16 cellular contexts compared by ENCODE assay signal in genomic region chr20:63549679-63550282, GRCh38. TPM values are rescaled to one million over a fixed set of nuclear protein-coding genes. Genes with fewer than 3 reads are reported as not detected.
A peak's percentile ranks its signal among the peaks of the same experiment; 100 is the strongest.
DNase-seq lines count a peak whose midpoint lies in the region; ATAC-seq and TF ChIP-seq lines count a peak whose summit lies in the region.
"Had no signal": no experiment of that assay in that cellular context is flagged by ENCODE, and none has a peak within 500 bp of the region (broad histone marks: within the 10 kb centered on the region; RNA-seq: fewer than 3 reads in every experiment).

No MANE protein-coding gene starts in this region.

- H3K27ac Mint-ChIP-seq in stimulated activated memory B cell treated with anti-CD40 and anti-IgM and Interleukin-4, amounts not matched to agents 10 μg/mL and 1 μg/mL and 100 μg/mL, for 72 hours, result peak overlapping the region; percentile 63
- H3K27ac Mint-ChIP-seq: CD14-positive monocyte; CD8-positive, alpha-beta T cell; GM23338; H9 had no signal

- ATAC-seq in RWPE2 (ENCODE audit: low read depth) (no peak), HG02981 (IDR thresholded peaks at IDR 0.05; ENCODE audit: unreplicated experiment) (no peak)
- ATAC-seq in stimulated activated memory B cell treated with anti-CD40 and anti-IgM and Interleukin-4, amounts not matched to agents 10 μg/mL and 1 μg/mL and 100 μg/mL, for 72 hours, result no peak
- ATAC-seq: A549; CD8-positive, alpha-beta T cell; GM23338 had no signal

- peaks cover 24% of the 10 kb centered on the region for H3K4me1 ChIP-seq in RWPE2 (ENCODE audit: insufficient read depth, poor library complexity, severe bottlenecking)

- H3K27ac ChIP-seq in RWPE2 (ENCODE audit: poor library complexity, severe bottlenecking), result no peak overlapping the region
- H3K27ac ChIP-seq: A549 had no signal

- H3K9me3 ChIP-seq in RWPE2 (ENCODE audit: severe bottlenecking), result no peaks in the 10 kb centered on the region
- H3K9me3 ChIP-seq: A549 had no signal

- H3K27me3 ChIP-seq in RWPE2 (ENCODE audit: insufficient read depth, poor library complexity, severe bottlenecking), result no peaks in the 10 kb centered on the region

- H3K4me1 Mint-ChIP-seq in stimulated activated memory B cell treated with anti-CD40 and anti-IgM and Interleukin-4, amounts not matched to agents 10 μg/mL and 1 μg/mL and 100 μg/mL, for 72 hours, result peaks cover 70% of the 10 kb centered on the region

- no peaks in the 10 kb centered on the region for H3K36me3 ChIP-seq in RWPE2 (ENCODE audit: low read depth)

- no peak for TF ChIP-seq CTCF in RWPE2 (IDR thresholded peaks at IDR 0.05; ENCODE audit: poor library complexity, severe bottlenecking)

- peak; percentile 86 for DNase-seq in RWPE2 (ENCODE audit: low spot score)
- DNase-seq in myocyte (ENCODE audit: low read depth), result peak; percentile 66
- DNase-seq in SW480 (ENCODE audit: low spot score), result no peak
- no peak for DNase-seq in hippocampal formation (lab: John Stamatoyannopoulos, UW)
- DNase-seq: Caco-2; CD8-positive, alpha-beta T cell; DMS53; H9; KG1 had no signal

- H3K4me3 ChIP-seq in RWPE2 (ENCODE audit: severe bottlenecking), result no peak overlapping the region
- H3K4me3 ChIP-seq: A549, GM23338 had no signal

- H3K27me3 Mint-ChIP-seq in stimulated activated memory B cell treated with anti-CD40 and anti-IgM and Interleukin-4, amounts not matched to agents 10 μg/mL and 1 μg/mL and 100 μg/mL, for 72 hours, result peaks cover 32% of the 10 kb centered on the region

- H3K4me3 Mint-ChIP-seq in stimulated activated memory B cell treated with anti-CD40 and anti-IgM and Interleukin-4, amounts not matched to agents 10 μg/mL and 1 μg/mL and 100 μg/mL, for 72 hours, result peak overlapping the region; percentile 43
- H3K4me3 Mint-ChIP-seq: CD8-positive, alpha-beta T cell; GM23338; H9 had no signal

- no peaks in the 10 kb centered on the region for H3K9me3 Mint-ChIP-seq in stimulated activated memory B cell treated with anti-CD40 and anti-IgM and Interleukin-4, amounts not matched to agents 10 μg/mL and 1 μg/mL and 100 μg/mL, for 72 hours
- H3K9me3 Mint-ChIP-seq: CD8-positive, alpha-beta T cell; GM23338; H9 had no signal

- no peaks in the 10 kb centered on the region for H3K36me3 Mint-ChIP-seq in stimulated activated memory B cell treated with anti-CD40 and anti-IgM and Interleukin-4, amounts not matched to agents 10 μg/mL and 1 μg/mL and 100 μg/mL, for 72 hours
- H3K36me3 Mint-ChIP-seq: CD14-positive monocyte; CD8-positive, alpha-beta T cell had no signal

RNA-seq across cellular contexts. Expression of gene SRMS, which starts 2.2 kb away (rescaled TPM):
- not detected in 2 replicates for total RNA-seq in myocyte
- 0.05 TPM for polyA plus RNA-seq in myocyte (2012)
- total RNA-seq: Caco-2; CD8-positive, alpha-beta T cell had no signal
- polyA plus RNA-seq: A549, AG04450, BJ, CD14-positive monocyte had no signal

RNA-seq across cellular contexts. Expression of gene FNDC11, which starts 4.2 kb away (rescaled TPM):
- total RNA-seq in myocyte, result 0.75 TPM in 1 of 2 replicates, not detected in the other
- polyA plus RNA-seq in myocyte (2012), result 0.18 TPM
- total RNA-seq: Caco-2 had no signal
- polyA plus RNA-seq: CD14-positive monocyte had no signal

RNA-seq across cellular contexts. Expression of gene PTK6, which starts 12.6 kb away (rescaled TPM):
- total RNA-seq in myocyte, result 2.1 and 5.2 TPM in 2 replicates
- 2.3 TPM for polyA plus RNA-seq in myocyte (2012)
- polyA plus RNA-seq: GM23338 had no signal

RNA-seq across cellular contexts. Expression of gene HELZ2, which starts 24.3 kb away (rescaled TPM):
- 15.5 and 17.9 TPM in 2 replicates for total RNA-seq in myocyte
- polyA plus RNA-seq in myocyte (2012), result 7.5 TPM

RNA-seq across cellular contexts. Expression of gene PPDPF, which starts 29.2 kb away (rescaled TPM):
- 230 and 275 TPM in 2 replicates for total RNA-seq in myocyte
- polyA plus RNA-seq in myocyte (2012), result 377 TPM

Comparison
In these comparisons a context has a peak if more than half of its experiments do, and no peak if none do; other contexts are left out.
1. DNase-seq: peak in RWPE2 (single experiment) and myocyte (single experiment); none in SW480 (single experiment) and hippocampal formation (0 of 2).